In genomic region chr7:20834656-20835055, GRCh38 we compare ENCODE assay signal across 15 cellular contexts. TPM values are rescaled to one million over a fixed set of nuclear protein-coding genes. Genes with fewer than 3 reads are reported as not detected.
DNase-seq lines count a peak whose midpoint lies in the region; ATAC-seq and TF ChIP-seq lines count a peak whose summit lies in the region.
"Had no signal": no experiment of that assay in that cellular context is flagged by ENCODE, and none has a peak within 500 bp of the region (broad histone marks: within the 10 kb centered on the region; RNA-seq: fewer than 3 reads in every experiment).

No MANE protein-coding gene starts in this region.

- no peaks in the 10 kb centered on the region for H3K9me3 ChIP-seq in breast epithelium
- H3K9me3 ChIP-seq in mammary epithelial cell (replicated peaks; ENCODE audit: insufficient read depth, low read length) = no peaks in the 10 kb centered on the region
- H3K9me3 ChIP-seq: ascending aorta, pancreas, SJCRH30 had no signal

- H3K4me1 Mint-ChIP-seq in MCF 10A (ENCODE audit: insufficient read depth, unreplicated experiment) = no peaks in the 10 kb centered on the region
- no peaks in the 10 kb centered on the region for H3K4me1 Mint-ChIP-seq in type B pancreatic cell (ENCODE audit: unreplicated experiment)
- H3K4me1 Mint-ChIP-seq: activated B cell treated with CpG ODN at 0.5 μM for 24 hours had no signal

- no peak overlapping the region for H2AFZ ChIP-seq in mammary epithelial cell (ENCODE audit: low read depth, low read length)

- no peaks in the 10 kb centered on the region for H4K20me1 ChIP-seq in mammary epithelial cell (ENCODE audit: insufficient read depth, low read length)

- BruUV-seq in MCF 10A (replicated peaks; lab: Mats Ljungman, UMichigan) (no TSS peak), mammary epithelial cell (replicated peaks; lab: Mats Ljungman, UMichigan) (no TSS peak)

- CTCF ChIA-PET in MCF 10A (lab: Yijun Ruan, JAX) = interaction anchor here (0.6 to 2.6 kb wide), 7 partner anchors 9 to 450 kb away, joined by 3 to 7 read pairs (median 4); no protein-coding TSS in a partner anchor
- CTCF ChIA-PET in mammary epithelial cell (lab: Charles Lee; ENCODE audit: low non-redundant PET) = no interaction called here

- POLR2A ChIA-PET in MCF 10A (lab: Yijun Ruan, JAX) = no interaction called here

- intact Hi-C loops in MCF 10A (cut with micrococcal nuclease) = loop anchor here (2.0 to 10.0 kb wide), 3 partner anchors 48 to 420 kb away; partner anchors contain the start of gene SP8
- intact Hi-C loops in breast epithelium (cut with DNase I; ENCODE audit: low total_unique reads) = no loop called here
- intact Hi-C loops in mammary epithelial cell (cut with micrococcal nuclease) = loop anchor here (1.0 to 10.0 kb wide), 3 partner anchors 48 to 190 kb away; partner anchors contain the start of gene SP8

- no peak for TF ChIP-seq POLR2A in breast epithelium (IDR thresholded peaks at IDR 0.05)

- H3K27ac ChIP-seq in breast epithelium (no peak overlapping the region), mammary epithelial cell (ENCODE audit: insufficient read depth, low read depth, low read length) (no peak overlapping the region)
- H3K27ac ChIP-seq: ascending aorta, pancreas, SJCRH30 had no signal

- ATAC-seq in GM21447 (IDR thresholded peaks at IDR 0.05; ENCODE audit: unreplicated experiment) (no peak), GM21825 (IDR thresholded peaks at IDR 0.05; ENCODE audit: unreplicated experiment) (no peak)
- ATAC-seq: pancreas had no signal

- dilution Hi-C loops in mammary epithelial cell (cut with HindIII; ENCODE audit: low sequenced_read_pairs) = no loop called here

- no peaks in the 10 kb centered on the region for H3K27me3 Mint-ChIP-seq in MCF 10A (ENCODE audit: insufficient read depth, unreplicated experiment)
- peaks cover 15% of the 10 kb centered on the region for H3K27me3 Mint-ChIP-seq in type B pancreatic cell

- H3K27me3 ChIP-seq in breast epithelium = peaks cover 0 to 9% of the 10 kb centered on the region in 2 donors
- no peaks in the 10 kb centered on the region for H3K27me3 ChIP-seq in mammary epithelial cell (ENCODE audit: insufficient read depth, low read length)
- H3K27me3 ChIP-seq: ascending aorta, pancreas, SJCRH30 had no signal

- H3K9ac ChIP-seq in mammary epithelial cell (ENCODE audit: insufficient read depth, low read length) = no peak overlapping the region

- H3K36me3 ChIP-seq in breast epithelium (no peaks in the 10 kb centered on the region), mammary epithelial cell (ENCODE audit: insufficient read depth, low read length) (no peaks in the 10 kb centered on the region)
- H3K36me3 ChIP-seq: ascending aorta, pancreas, SJCRH30 had no signal

- DNase-seq in MCF 10A (ENCODE audit: unreplicated experiment) (peak; percentile 22), breast epithelium (ENCODE audit: low spot score in 2 of 2) (no peak), mammary epithelial cell (no peak), type B pancreatic cell (ENCODE audit: extremely low spot score, unreplicated experiment) (no peak), NOMO-1 treated with DMSO at 0.1 percent for 48 hours (lab: John Stamatoyannopoulos, UW; ENCODE audit: unreplicated experiment) (no peak)
- DNase-seq: activated B cell treated with CpG ODN at 0.5 μM for 24 hours; effector CD4-positive, alpha-beta T cell; GDM1; NCI-H226; pancreas had no signal

- TF ChIP-seq CTCF in MCF 10A (IDR thresholded peaks at IDR 0.05; ENCODE audit: unreplicated experiment) = peak; percentile 36
- no peak for TF ChIP-seq CTCF in breast epithelium (IDR thresholded peaks at IDR 0.05)
- peak; percentile 32 for TF ChIP-seq CTCF in LNCAP (IDR thresholded peaks at IDR 0.05)
- TF ChIP-seq CTCF in mammary epithelial cell (conservative IDR thresholded peaks at IDR 0.05 in 1 of 2, IDR thresholded peaks at IDR 0.05 in 1 of 2; ENCODE audit: extremely low read depth in 1 of 2, insufficient read depth in 1 of 2, low read depth in 1 of 2, low read length in 2 of 2) = peak; percentile 61 to 66
- TF ChIP-seq CTCF in type B pancreatic cell (conservative IDR thresholded peaks at IDR 0.05) = peak; percentile 55

- no peak overlapping the region for H3K4me2 ChIP-seq in mammary epithelial cell (ENCODE audit: insufficient read depth, low read depth, low read length)

- H3K4me1 ChIP-seq in breast epithelium (no peaks in the 10 kb centered on the region), mammary epithelial cell (ENCODE audit: insufficient read depth, low read length) (no peaks in the 10 kb centered on the region)
- H3K4me1 ChIP-seq: ascending aorta, pancreas, SJCRH30 had no signal

- H3K9me3 Mint-ChIP-seq in MCF 10A (ENCODE audit: unreplicated experiment) (no peaks in the 10 kb centered on the region), type B pancreatic cell (no peaks in the 10 kb centered on the region)
- H3K9me3 Mint-ChIP-seq: activated B cell treated with CpG ODN at 0.5 μM for 24 hours had no signal

- H3K4me3 Mint-ChIP-seq in MCF 10A (ENCODE audit: unreplicated experiment) (no peak overlapping the region), type B pancreatic cell (no peak overlapping the region)
- H3K4me3 Mint-ChIP-seq: activated B cell treated with CpG ODN at 0.5 μM for 24 hours had no signal

- in situ Hi-C loops in mammary epithelial cell (cut with MboI; ENCODE audit: low sequenced_read_pairs in 2 of 2) = no loop called here

- H3K79me2 ChIP-seq in mammary epithelial cell (ENCODE audit: insufficient read depth, low read length) = no peaks in the 10 kb centered on the region

- H3K27ac Mint-ChIP-seq in MCF 10A (ENCODE audit: low read depth, unreplicated experiment) (no peak overlapping the region), type B pancreatic cell (no peak overlapping the region)
- H3K27ac Mint-ChIP-seq: activated B cell treated with CpG ODN at 0.5 μM for 24 hours had no signal

- no peaks in the 10 kb centered on the region for H3K36me3 Mint-ChIP-seq in MCF 10A (ENCODE audit: insufficient read depth, unreplicated experiment)
- H3K36me3 Mint-ChIP-seq in type B pancreatic cell = no peaks in the 10 kb centered on the region

- H3K4me3 ChIP-seq in breast epithelium (no peak overlapping the region), mammary epithelial cell (replicated peaks in 1 of 3; ENCODE audit: insufficient read depth in 1 of 3, low read depth in 2 of 3, low read length in 3 of 3) (no peak overlapping the region)
- H3K4me3 ChIP-seq: ascending aorta, pancreas, SJCRH30 had no signal

RNA-seq across cellular contexts. Expression of gene SP8, which starts 48.0 kb away (rescaled TPM):
- total RNA-seq in MCF 10A (2022) (0.16 and 0.71 TPM in 2 replicates), breast epithelium (not detected), mammary epithelial cell (under 1 TPM in 1 of 2 donors, not detected in 1; 0.21 TPM), type B pancreatic cell (ENCODE audit: low replicate concordance) (2.0 and 4.3 TPM in 2 replicates)
- 0.10 TPM for polyA plus RNA-seq in mammary epithelial cell
- polyA minus RNA-seq in mammary epithelial cell = not detected
- total RNA-seq: activated B cell treated with CpG ODN at 0.5 μM for 24 hours, ascending aorta, pancreas had no signal
- polyA plus RNA-seq: pancreas had no signal

Comparison
In these comparisons a context has a peak if more than half of its experiments do, and no peak if none do; other contexts are left out.
1. CTCF ChIP-seq: peak in MCF 10A (single experiment), LNCAP (single experiment), mammary epithelial cell (2 of 2) and type B pancreatic cell (single experiment); none in breast epithelium (0 of 3).